ENCODE assay signal across 21 cellular contexts in the genomic region with DNA sequence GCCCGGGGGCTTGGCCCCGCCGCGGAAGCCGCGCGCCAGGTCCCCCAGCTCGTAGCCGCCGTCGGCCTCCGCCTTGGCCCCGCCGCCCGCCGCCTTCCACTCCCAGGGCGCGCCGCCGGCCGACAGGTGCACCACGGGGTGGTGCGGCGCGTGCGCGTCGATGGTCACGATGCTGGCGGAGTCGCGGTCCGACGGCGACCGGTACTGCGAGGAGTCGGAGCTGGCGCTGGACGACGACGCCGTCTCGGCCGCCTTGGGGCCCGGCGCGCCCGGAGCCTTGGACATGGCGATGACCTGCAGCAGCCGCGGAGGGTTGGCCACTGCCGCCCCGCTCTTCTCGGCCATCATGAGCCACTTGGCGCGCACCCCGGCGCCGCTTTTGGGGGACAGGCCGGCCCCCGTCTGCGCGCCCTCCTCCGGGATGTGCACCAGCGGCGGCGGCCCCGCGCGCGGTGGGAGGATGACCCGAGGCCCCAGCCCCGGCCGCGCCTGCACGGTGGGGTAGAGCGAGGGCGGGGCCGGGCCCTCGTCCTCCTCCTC. TPM values are rescaled to one million over a fixed set of nuclear protein-coding genes. Genes with fewer than 3 reads are reported as not detected.
DNase-seq lines count a peak whose midpoint lies in the region; ATAC-seq and TF ChIP-seq lines count a peak whose summit lies in the region.
"Had no signal": no experiment of that assay in that cellular context is flagged by ENCODE, and none has a peak within 500 bp of the region (broad histone marks: within the 10 kb centered on the region; RNA-seq: fewer than 3 reads in every experiment).

No MANE protein-coding gene starts in this region.

- H3K4ac ChIP-seq in mesenchymal stem cell (ENCODE audit: low read depth in 1 of 2, low read length in 2 of 2): no peak overlapping the region

- H3K79me1 ChIP-seq in mesenchymal stem cell (replicated peaks; ENCODE audit: low read length, poor library complexity, severe bottlenecking): peaks cover 7% of the 10 kb centered on the region

- H2BK12ac ChIP-seq in mesenchymal stem cell (ENCODE audit: low read length in 2 of 2): no peak overlapping the region

- H3K4me1 ChIP-seq in DND-41 (ENCODE audit: insufficient read depth, low read length): no peaks in the 10 kb centered on the region
- H3K4me1 ChIP-seq in mesenchymal stem cell (ENCODE audit: control insufficient read depth, insufficient read depth, low read depth, low read length): no peaks in the 10 kb centered on the region
- H3K4me1 ChIP-seq: body of pancreas, neural progenitor cell had no signal

- H3K27me3 ChIP-seq in DND-41 (ENCODE audit: insufficient read depth, low read length, poor library complexity) (no peaks in the 10 kb centered on the region), mesenchymal stem cell (ENCODE audit: control insufficient read depth in 1 of 2, insufficient read depth in 1 of 2, low read length in 2 of 2) (no peaks in the 10 kb centered on the region)
- H3K27me3 ChIP-seq: body of pancreas, neural progenitor cell had no signal

- peak overlapping the region; percentile 80 for H4K91ac ChIP-seq in mesenchymal stem cell (ENCODE audit: low read length)

- H3K9me3 ChIP-seq in DND-41 (ENCODE audit: insufficient read depth, low read length, severe bottlenecking) (no peaks in the 10 kb centered on the region), mesenchymal stem cell (ENCODE audit: control insufficient read depth, low read length) (no peaks in the 10 kb centered on the region)
- H3K9me3 ChIP-seq: body of pancreas, SK-N-SH, thoracic aorta had no signal

- H3K9ac ChIP-seq in DND-41 (ENCODE audit: low read depth, low read length) (no peak overlapping the region), mesenchymal stem cell (ENCODE audit: low read length) (no peak overlapping the region)
- H3K9ac ChIP-seq: neural progenitor cell, SK-N-SH had no signal

- H3K36me3 ChIP-seq in DND-41 (ENCODE audit: insufficient read depth, low read length) (peaks cover 56% of the 10 kb centered on the region), mesenchymal stem cell (ENCODE audit: control insufficient read depth in 1 of 2, insufficient read depth in 2 of 2, low read depth in 1 of 2, low read length in 2 of 2) (peaks cover 47 to 86% of the 10 kb centered on the region in 2 experiments)

- H3K23ac ChIP-seq in mesenchymal stem cell (ENCODE audit: low read length in 2 of 2): no peak overlapping the region

- H3K4me3 ChIP-seq in DND-41 (ENCODE audit: low read depth in 1 of 2, low read length in 2 of 2): no peak overlapping the region
- H3K4me3 ChIP-seq in mesenchymal stem cell (ENCODE audit: insufficient read depth in 1 of 2, low read depth in 1 of 2, low read length in 2 of 2): no peak overlapping the region
- H3K4me3 ChIP-seq: body of pancreas, neural progenitor cell, thoracic aorta had no signal

- H3K27ac ChIP-seq in DND-41 (ENCODE audit: low read length): no peak overlapping the region
- H3K27ac ChIP-seq in mesenchymal stem cell (ENCODE audit: low read length, poor library complexity, severe bottlenecking): no peak overlapping the region
- H3K27ac ChIP-seq: body of pancreas, neural progenitor cell, thoracic aorta had no signal

- peaks cover 20% of the 10 kb centered on the region for H3K79me2 ChIP-seq in DND-41 (ENCODE audit: insufficient read depth, low read length)

- no peak overlapping the region for H4K8ac ChIP-seq in mesenchymal stem cell (ENCODE audit: low read length)

- no peak overlapping the region for H2AK5ac ChIP-seq in mesenchymal stem cell (ENCODE audit: low read length, severe bottlenecking)

- no peak for DNase-seq in DND-41
- DNase-seq in HuH-7.5 (ENCODE audit: low spot score): peak; percentile 46
- DNase-seq in mesenchymal stem cell: no peak
- DNase-seq in cerebellar cortex (ENCODE audit: low spot score): no peak
- no peak for DNase-seq in C1 segment of cervical spinal cord (lab: John Stamatoyannopoulos, UW)
- DNase-seq: activated B cell treated with CpG ODN at 0.5 μM for 24 hours; activated CD4-positive, alpha-beta memory T cell treated with anti-CD3 and anti-CD28 coated beads for 36 hours; body of pancreas; effector CD4-positive, alpha-beta T cell; foreskin melanocyte; HFFc6; immature natural killer cell; NCI-H1694 treated with DMSO at 0.1 percent for 48 hours; stimulated activated CD4-positive, alpha-beta T cell treated with anti-CD3 and anti-CD28 coated beads, Interleukin-1b, Interleukin-23, amount 100 ng/mL, for 48 hours; T-helper 9 cell had no signal

- H4K20me1 ChIP-seq in DND-41 (ENCODE audit: insufficient read depth, low read length): peaks cover 56% of the 10 kb centered on the region

- H2AFZ ChIP-seq in DND-41 (ENCODE audit: low read depth, low read length) (no peak overlapping the region), mesenchymal stem cell (ENCODE audit: low read depth, low read length) (no peak overlapping the region)
- H2AFZ ChIP-seq: neural progenitor cell had no signal

- H3K14ac ChIP-seq in mesenchymal stem cell (ENCODE audit: low read length in 2 of 2): no peak overlapping the region

- peak; percentile 4; the same call in 1 of the 3 replicates for ATAC-seq in DND-41 (ENCODE audit: insufficient read depth, low read depth)
- ATAC-seq in HG02763 (IDR thresholded peaks at IDR 0.05; ENCODE audit: unreplicated experiment): no peak
- ATAC-seq: body of pancreas had no signal

- no peak overlapping the region for H2BK5ac ChIP-seq in mesenchymal stem cell (ENCODE audit: low read depth, low read length, poor library complexity, severe bottlenecking)

- no peak overlapping the region for H3K18ac ChIP-seq in mesenchymal stem cell (ENCODE audit: low read depth in 1 of 2, low read length in 2 of 2)

- no peak for TF ChIP-seq CTCF in DND-41 (IDR thresholded peaks at IDR 0.05; ENCODE audit: borderline replicate concordance, extremely low read depth, low read length, poor library complexity, severe bottlenecking)

- no peak overlapping the region for H2BK120ac ChIP-seq in mesenchymal stem cell (ENCODE audit: low read depth, low read length)

- H2BK15ac ChIP-seq in mesenchymal stem cell (ENCODE audit: low read depth, poor library complexity, severe bottlenecking): no peak overlapping the region

- WGBS in mesenchymal stem cell: 97% methylated on average over 81 of the region's 81 CpGs

- H3K4me2 ChIP-seq in DND-41 (ENCODE audit: insufficient read depth, low read length) (no peak overlapping the region), mesenchymal stem cell (ENCODE audit: low read length, poor library complexity, severe bottlenecking) (no peak overlapping the region)
- H3K4me2 ChIP-seq: neural progenitor cell, SK-N-SH had no signal

RNA-seq across cellular contexts. Expression of a gene that starts 8.9 kb away (rescaled TPM):
- 3.2 TPM for polyA plus RNA-seq in mesenchymal stem cell (2013, experiment 1 of 2)
- 2.9 TPM for polyA plus RNA-seq in mesenchymal stem cell (2013, experiment 2 of 2)
- polyA plus RNA-seq: CD14-positive monocyte, immature natural killer cell had no signal

RNA-seq across cellular contexts. Expression of a gene that starts 14.7 kb away (rescaled TPM):
- 0.15 TPM for polyA plus RNA-seq in mesenchymal stem cell (2013, experiment 1 of 2)
- polyA plus RNA-seq in mesenchymal stem cell (2013, experiment 2 of 2): 0.05 TPM
- polyA plus RNA-seq: immature natural killer cell had no signal

RNA-seq across cellular contexts. Expression of a gene that starts 15.6 kb away (rescaled TPM):
- 233 TPM for polyA plus RNA-seq in mesenchymal stem cell (2013, experiment 1 of 2)
- polyA plus RNA-seq in mesenchymal stem cell (2013, experiment 2 of 2): 242 TPM

RNA-seq across cellular contexts. Expression of a gene that starts 27.9 kb away (rescaled TPM):
- polyA plus RNA-seq in mesenchymal stem cell (2013, experiment 1 of 2): 0.07 TPM
- 0.04 TPM for polyA plus RNA-seq in mesenchymal stem cell (2013, experiment 2 of 2)
- polyA plus RNA-seq: AG04450, CD14-positive monocyte, immature natural killer cell, SK-N-SH had no signal

RNA-seq across cellular contexts. Expression of a gene that starts 39.2 kb away (rescaled TPM):
- polyA plus RNA-seq in mesenchymal stem cell (2013, experiment 1 of 2): not detected
- 0.11 TPM for polyA plus RNA-seq in mesenchymal stem cell (2013, experiment 2 of 2)
- polyA plus RNA-seq: AG04450, immature natural killer cell, SK-N-SH had no signal
